In genomic region chr7:21944616-21945373, GRCh38 we compare ENCODE assay signal across 8 cellular contexts. TPM values are rescaled to one million over a fixed set of nuclear protein-coding genes. Genes with fewer than 3 reads are reported as not detected.
A peak's percentile ranks its signal among the peaks of the same experiment; 100 is the strongest.
DNase-seq lines count a peak whose midpoint lies in the region; ATAC-seq, FAIRE-seq and TF ChIP-seq lines count a peak whose summit lies in the region.

No MANE protein-coding gene starts in this region.

- no peak overlapping the region for H3K27ac ChIP-seq in thoracic aorta

- TF ChIP-seq POLR2A in H54 (IDR thresholded peaks at IDR 0.05; ENCODE audit: low read depth, low read length): no peak

- ATAC-seq in thoracic aorta (ENCODE audit: insufficient number of reproducible peaks, low FRiP score, low read depth) (no peak), HG02588 (IDR thresholded peaks at IDR 0.05; ENCODE audit: unreplicated experiment) (no peak)

- H3K4me1 ChIP-seq in endocrine pancreas (ENCODE audit: control insufficient read depth, insufficient read depth, low read length) (no peaks in the 10 kb centered on the region), mononuclear cell (ENCODE audit: insufficient read depth, low read length) (peaks cover 70% of the 10 kb centered on the region), thoracic aorta (ENCODE audit: control insufficient read depth in 1 of 2, low read depth in 2 of 2) (peaks cover 0 to 16% of the 10 kb centered on the region in 2 donors)

- H3K27me3 ChIP-seq in GM06990 (replicated peaks; ENCODE audit: control insufficient read depth, insufficient read depth, low read length) (no peaks in the 10 kb centered on the region), endocrine pancreas (ENCODE audit: control insufficient read depth, insufficient read depth, low read length) (peaks cover 8% of the 10 kb centered on the region), mononuclear cell (ENCODE audit: insufficient read depth, low read length) (no peaks in the 10 kb centered on the region), thoracic aorta (replicated peaks; ENCODE audit: insufficient read depth) (no peaks in the 10 kb centered on the region)

- FAIRE-seq in H54 (lab: Jason Lieb, UNC): no peak

- H3K4me3 ChIP-seq in GM06990 (replicated peaks; ENCODE audit: low read depth, low read length) (peak overlapping the region; percentile 73), endocrine pancreas (ENCODE audit: control insufficient read depth, insufficient read depth, low read length) (peak overlapping the region; percentile 56), mononuclear cell (ENCODE audit: low read length) (peak overlapping the region; percentile 58), thoracic aorta (peak overlapping the region; percentile 75)

- DNase-seq in GM06990 (ENCODE audit: extremely low read depth, insufficient read length) (peak; percentile 52), NCI-H1092 treated with DMSO at 0.1 percent for 48 hours (lab: John Stamatoyannopoulos, UW) (peak; percentile 18), thoracic aorta (ENCODE audit: low spot score) (no peak), H54 (ENCODE audit: insufficient read length, low spot score) (no peak)
- DNase-seq in activated CD4-positive, CD25-positive, alpha-beta regulatory T cell treated with anti-CD3 and anti-CD28 coated beads, Interleukin-2, amount 50 U/mL, for 72 hours: peak; percentile 51

- no peak overlapping the region for H3K9ac ChIP-seq in endocrine pancreas (ENCODE audit: control insufficient read depth, insufficient read depth, low read length)

- TF ChIP-seq CTCF in GM06990 (IDR thresholded peaks at IDR 0.05; ENCODE audit: insufficient read depth, low read length, poor library complexity, severe bottlenecking) (no peak), thoracic aorta (IDR thresholded peaks at IDR 0.05) (no peak)

- no peaks in the 10 kb centered on the region for H3K9me3 ChIP-seq in endocrine pancreas (ENCODE audit: control insufficient read depth, low read length)
- H3K9me3 ChIP-seq in mononuclear cell (ENCODE audit: low read depth, low read length): no peaks in the 10 kb centered on the region
- no peaks in the 10 kb centered on the region for H3K9me3 ChIP-seq in thoracic aorta

- no peaks in the 10 kb centered on the region for H3K36me3 ChIP-seq in GM06990 (ENCODE audit: control insufficient read depth, insufficient read depth, low read length)
- no peaks in the 10 kb centered on the region for H3K36me3 ChIP-seq in endocrine pancreas (ENCODE audit: control insufficient read depth, insufficient read depth, low read length)
- no peaks in the 10 kb centered on the region for H3K36me3 ChIP-seq in thoracic aorta

RNA-seq across cellular contexts. Expression of gene CDCA7L, which starts 0.9 kb away (rescaled TPM):
- total RNA-seq in mononuclear cell (19.8 TPM), thoracic aorta (10 to 100 TPM in 1 of 2 donors, 1 to 10 TPM in 1; 2.5 to 13.9 TPM)

Comparison
In these comparisons a context has a peak if more than half of its experiments do, and no peak if none do; other contexts are left out.
1. DNase-seq: peak in GM06990 (single experiment), NCI-H1092 treated with DMSO at 0.1 percent for 48 hours (single experiment) and activated CD4-positive, CD25-positive, alpha-beta regulatory T cell treated with anti-CD3 and anti-CD28 coated beads, Interleukin-2, amount 50 U/mL, for 72 hours (single experiment); none in thoracic aorta (single experiment) and H54 (single experiment).
2. Peak in every context shown above with its lines, with median percentiles within 50 percentile points of each other: H3K4me3 ChIP-seq.